In the genomic region with DNA sequence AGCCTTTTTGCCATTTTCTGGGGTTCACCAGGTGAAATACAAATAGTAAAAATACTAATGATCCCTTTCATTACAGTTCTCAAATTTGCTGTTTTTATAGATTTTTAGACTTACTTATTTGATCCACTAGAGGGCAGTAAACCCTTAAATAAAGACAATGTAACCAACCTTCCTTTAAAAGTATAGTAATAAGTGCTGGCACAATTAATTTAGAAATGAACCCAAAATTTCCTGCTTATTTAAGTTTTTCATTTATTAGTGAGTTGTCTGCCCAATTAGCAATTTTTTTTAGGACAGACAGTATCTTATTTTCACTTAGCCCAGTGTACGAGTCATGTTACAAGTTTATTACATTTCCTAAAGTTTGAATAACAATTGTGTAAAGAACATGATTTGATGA, we compare ENCODE assay signal across 1 cellular context.
A peak's percentile ranks its signal among the peaks of the same experiment; 100 is the strongest.
TF ChIP-seq lines count a peak whose summit lies in the region.

No MANE protein-coding gene starts in this region.

TF ChIP-seq in GM12878, 131 proteins besides CTCF, POLR2A, EP300 and RAD21:
- TF ChIP-seq RAD51 (IDR thresholded peaks at IDR 0.05) (0 out of 2 replicates have a peak, but pooled peaks have one; percentile 8), SMARCA5 (IDR thresholded peaks at IDR 0.05) (0 out of 2 replicates have a peak, but pooled peaks have one; percentile 27), WRNIP1 (IDR thresholded peaks at IDR 0.05; ENCODE audit: borderline replicate concordance, low read depth, low read length) (no peak), SMC3 (IDR thresholded peaks at IDR 0.05; ENCODE audit: borderline replicate concordance, low read length) (peak; percentile 70; the same call in 1 of the 2 replicates)
- TF ChIP-seq, protein P1, sequence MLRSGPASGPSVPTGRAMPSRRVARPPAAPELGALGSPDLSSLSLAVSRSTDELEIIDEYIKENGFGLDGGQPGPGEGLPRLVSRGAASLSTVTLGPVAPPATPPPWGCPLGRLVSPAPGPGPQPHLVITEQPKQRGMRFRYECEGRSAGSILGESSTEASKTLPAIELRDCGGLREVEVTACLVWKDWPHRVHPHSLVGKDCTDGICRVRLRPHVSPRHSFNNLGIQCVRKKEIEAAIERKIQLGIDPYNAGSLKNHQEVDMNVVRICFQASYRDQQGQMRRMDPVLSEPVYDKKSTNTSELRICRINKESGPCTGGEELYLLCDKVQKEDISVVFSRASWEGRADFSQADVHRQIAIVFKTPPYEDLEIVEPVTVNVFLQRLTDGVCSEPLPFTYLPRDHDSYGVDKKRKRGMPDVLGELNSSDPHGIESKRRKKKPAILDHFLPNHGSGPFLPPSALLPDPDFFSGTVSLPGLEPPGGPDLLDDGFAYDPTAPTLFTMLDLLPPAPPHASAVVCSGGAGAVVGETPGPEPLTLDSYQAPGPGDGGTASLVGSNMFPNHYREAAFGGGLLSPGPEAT (IDR thresholded peaks at IDR 0.05; ENCODE audit: low read depth) = 0 out of 2 replicates have a peak, but pooled peaks have one; percentile 9
- TF ChIP-seq, protein P2, sequence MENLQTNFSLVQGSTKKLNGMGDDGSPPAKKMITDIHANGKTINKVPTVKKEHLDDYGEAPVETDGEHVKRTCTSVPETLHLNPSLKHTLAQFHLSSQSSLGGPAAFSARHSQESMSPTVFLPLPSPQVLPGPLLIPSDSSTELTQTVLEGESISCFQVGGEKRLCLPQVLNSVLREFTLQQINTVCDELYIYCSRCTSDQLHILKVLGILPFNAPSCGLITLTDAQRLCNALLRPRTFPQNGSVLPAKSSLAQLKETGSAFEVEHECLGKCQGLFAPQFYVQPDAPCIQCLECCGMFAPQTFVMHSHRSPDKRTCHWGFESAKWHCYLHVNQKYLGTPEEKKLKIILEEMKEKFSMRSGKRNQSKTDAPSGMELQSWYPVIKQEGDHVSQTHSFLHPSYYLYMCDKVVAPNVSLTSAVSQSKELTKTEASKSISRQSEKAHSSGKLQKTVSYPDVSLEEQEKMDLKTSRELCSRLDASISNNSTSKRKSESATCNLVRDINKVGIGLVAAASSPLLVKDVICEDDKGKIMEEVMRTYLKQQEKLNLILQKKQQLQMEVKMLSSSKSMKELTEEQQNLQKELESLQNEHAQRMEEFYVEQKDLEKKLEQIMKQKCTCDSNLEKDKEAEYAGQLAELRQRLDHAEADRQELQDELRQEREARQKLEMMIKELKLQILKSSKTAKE (IDR thresholded peaks at IDR 0.05; ENCODE audit: low read depth, poor library complexity, severe bottlenecking) = peak; percentile 20
- TF ChIP-seq, protein P3, sequence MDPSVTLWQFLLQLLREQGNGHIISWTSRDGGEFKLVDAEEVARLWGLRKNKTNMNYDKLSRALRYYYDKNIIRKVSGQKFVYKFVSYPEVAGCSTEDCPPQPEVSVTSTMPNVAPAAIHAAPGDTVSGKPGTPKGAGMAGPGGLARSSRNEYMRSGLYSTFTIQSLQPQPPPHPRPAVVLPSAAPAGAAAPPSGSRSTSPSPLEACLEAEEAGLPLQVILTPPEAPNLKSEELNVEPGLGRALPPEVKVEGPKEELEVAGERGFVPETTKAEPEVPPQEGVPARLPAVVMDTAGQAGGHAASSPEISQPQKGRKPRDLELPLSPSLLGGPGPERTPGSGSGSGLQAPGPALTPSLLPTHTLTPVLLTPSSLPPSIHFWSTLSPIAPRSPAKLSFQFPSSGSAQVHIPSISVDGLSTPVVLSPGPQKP (IDR thresholded peaks at IDR 0.05; ENCODE audit: low read depth, low read length) = no peak
